In the genomic region with DNA sequence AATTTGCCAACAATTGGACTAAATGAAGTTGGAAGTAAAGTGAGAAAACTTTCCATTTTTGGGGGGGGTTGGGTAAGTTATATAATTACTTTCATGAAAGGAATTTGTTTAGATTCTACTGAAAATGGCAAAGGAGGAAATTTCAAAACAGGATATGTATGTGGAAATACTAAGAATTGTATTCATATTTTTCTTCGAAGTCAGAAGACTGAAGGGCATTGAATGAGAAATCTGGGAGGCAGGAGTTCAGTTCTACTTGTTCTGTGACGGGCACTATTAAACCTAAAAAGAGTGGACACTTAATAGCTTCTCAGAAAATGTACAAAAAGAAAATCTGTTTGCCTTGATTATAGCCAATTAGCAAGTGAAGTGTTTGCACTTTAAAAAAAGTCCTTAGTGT, we compare ENCODE assay signal across 15 cellular contexts.
DNase-seq lines count a peak whose midpoint lies in the region; ATAC-seq, FAIRE-seq and TF ChIP-seq lines count a peak whose summit lies in the region.
"Had no signal": no experiment of that assay in that cellular context is flagged by ENCODE, and none has a peak within 500 bp of the region (broad histone marks: within the 10 kb centered on the region; RNA-seq: fewer than 3 reads in every experiment).

No MANE protein-coding gene starts in this region.

- POLR2A ChIA-PET in CD8-positive, alpha-beta T cell (lab: Charles Lee), result no interaction called here
- POLR2A ChIA-PET in T-cell (lab: Charles Lee), result interaction anchor here in 1 of 2 donors (0.5 kb wide), 1 partner anchor 890 kb away, joined by 3 read pairs; no protein-coding TSS in a partner anchor

- no peak for FAIRE-seq in GM12892 (lab: Jason Lieb, UNC)
- FAIRE-seq: endometrium, keratinocyte had no signal

- H3K4me3 Mint-ChIP-seq in CD8-positive, alpha-beta T cell, result no peak overlapping the region
- H3K4me3 Mint-ChIP-seq in T-cell, result peak overlapping the region in 1 of 3 donors; percentile 17
- H3K4me3 Mint-ChIP-seq: neural crest cell had no signal

- no peaks in the 10 kb centered on the region for H3K36me3 ChIP-seq in CD8-positive, alpha-beta T cell (ENCODE audit: insufficient read depth, low read length)
- H3K36me3 ChIP-seq: stomach had no signal

- no peaks in the 10 kb centered on the region for H3K4me1 ChIP-seq in CD8-positive, alpha-beta T cell (ENCODE audit: insufficient read depth, low read length)

- no peak for ATAC-seq in CD8-positive, alpha-beta T cell
- ATAC-seq in T-cell (replicated peaks in 1 of 4), result no peak
- ATAC-seq in HG03565 (IDR thresholded peaks at IDR 0.05; ENCODE audit: unreplicated experiment), result no peak

- no peak for TF ChIP-seq CTCF in CD8-positive, alpha-beta T cell (IDR thresholded peaks at IDR 0.05)

- no peak for TF ChIP-seq POLR2A in GM12892 (IDR thresholded peaks at IDR 0.05; ENCODE audit: low read depth, low read length)

- peaks cover 6% of the 10 kb centered on the region for H3K36me3 Mint-ChIP-seq in CD8-positive, alpha-beta T cell
- H3K36me3 Mint-ChIP-seq in T-cell, result peaks cover 25% of the 10 kb centered on the region

- no peak overlapping the region for H3K27ac ChIP-seq in CD8-positive, alpha-beta T cell (ENCODE audit: low read depth, low read length)
- H3K27ac ChIP-seq: stomach, VCaP had no signal

- no peak overlapping the region for H3K4me3 ChIP-seq in CD8-positive, alpha-beta T cell (ENCODE audit: low read depth, low read length)
- H3K4me3 ChIP-seq: stomach had no signal

- CTCF ChIA-PET in CD8-positive, alpha-beta T cell (lab: Charles Lee), result interaction anchor here (0.7 kb wide), 1 partner anchor 149 kb away, joined by 3 read pairs; no protein-coding TSS in a partner anchor
- CTCF ChIA-PET in T-cell (lab: Charles Lee), result no interaction called here

- DNase-seq in A172 (ENCODE audit: low spot score), result peak; percentile 4
- no peak for DNase-seq in CD8-positive, alpha-beta T cell
- no peak for DNase-seq in T-cell
- DNase-seq in fibroblast of the conjunctiva (ENCODE audit: low read depth), result peak; percentile 63
- DNase-seq in stimulated activated naive CD4-positive, alpha-beta T cell treated with Interleukin-2 at 50 U/mL for 16 hours (lab: John Stamatoyannopoulos, UW), result no peak
- no peak for DNase-seq in GM12892 (ENCODE audit: insufficient read length)
- DNase-seq in NCI-H510A treated with DMSO at 0.1 percent for 48 hours (lab: John Stamatoyannopoulos, UW), result no peak
- DNase-seq: activated naive CD4-positive, alpha-beta T cell treated with Interleukin-2 at 50 U/mL for 16 hours; NCI-H1694; stomach had no signal

- H3K4me1 Mint-ChIP-seq in CD8-positive, alpha-beta T cell (ENCODE audit: low read depth), result peaks cover 20% of the 10 kb centered on the region
- H3K4me1 Mint-ChIP-seq in T-cell, result peaks cover 33 to 41% (median 38%) of the 10 kb centered on the region in 3 donors

- H3K9me3 Mint-ChIP-seq in CD8-positive, alpha-beta T cell, result no peaks in the 10 kb centered on the region
- H3K9me3 Mint-ChIP-seq in T-cell, result no peaks in the 10 kb centered on the region
- H3K9me3 Mint-ChIP-seq: neural crest cell had no signal

- intact Hi-C loops in CD8-positive, alpha-beta T cell (cut with DNase I, micrococcal nuclease), result no loop called here

- H3K27me3 ChIP-seq in CD8-positive, alpha-beta T cell (ENCODE audit: insufficient read depth, low read length), result no peaks in the 10 kb centered on the region
- H3K27me3 ChIP-seq: stomach had no signal

- H3K27ac Mint-ChIP-seq in CD8-positive, alpha-beta T cell, result peak overlapping the region; percentile 30
- H3K27ac Mint-ChIP-seq in T-cell, result peak overlapping the region; percentile 1 to 56

- H3K27me3 Mint-ChIP-seq in CD8-positive, alpha-beta T cell (ENCODE audit: low read depth), result no peaks in the 10 kb centered on the region
- H3K27me3 Mint-ChIP-seq in T-cell, result no peaks in the 10 kb centered on the region

- no peaks in the 10 kb centered on the region for H3K9me3 ChIP-seq in CD8-positive, alpha-beta T cell (ENCODE audit: low read length)
- H3K9me3 ChIP-seq: stomach had no signal

Comparison
In these comparisons a context has a peak if more than half of its experiments do, and no peak if none do; other contexts are left out.
1. DNase-seq: peak in A172 (single experiment) and fibroblast of the conjunctiva (single experiment); none in CD8-positive, alpha-beta T cell (0 of 7), T-cell (0 of 34), stimulated activated naive CD4-positive, alpha-beta T cell treated with Interleukin-2 at 50 U/mL for 16 hours (single experiment), GM12892 (single experiment) and NCI-H510A treated with DMSO at 0.1 percent for 48 hours (single experiment).